In genomic region chr20:21301940-21302644, GRCh38 we compare ENCODE assay signal across 9 cellular contexts. TPM values are rescaled to one million over a fixed set of nuclear protein-coding genes. Genes with fewer than 3 reads are reported as not detected.
DNase-seq lines count a peak whose midpoint lies in the region; ATAC-seq and TF ChIP-seq lines count a peak whose summit lies in the region.
"Had no signal": no experiment of that assay in that cellular context is flagged by ENCODE, and none has a peak within 500 bp of the region (broad histone marks: within the 10 kb centered on the region; RNA-seq: fewer than 3 reads in every experiment).

No MANE protein-coding gene starts in this region.

- no peak overlapping the region for H2BK15ac ChIP-seq in mesendoderm (replicated peaks; ENCODE audit: low read depth)

- DNase-seq in left ventricle myocardium inferior (no peak), cardiac septum (ENCODE audit: low spot score) (no peak), body of pancreas (no peak), mesendoderm (peak; percentile 33), vagina (ENCODE audit: extremely low spot score in 2 of 2) (no peak), activated gamma-delta T cell treated with Interleukin-2 at 50 U/mL for 16 hours (no peak), GM20000 (ENCODE audit: low spot score) (no peak)
- DNase-seq: NCI-H524 treated with DMSO at 0.1 percent for 48 hours had no signal

- no peak overlapping the region for H3K4ac ChIP-seq in mesendoderm (ENCODE audit: low read depth, low read length)

- H3K18ac ChIP-seq in mesendoderm (ENCODE audit: low read length), result no peak overlapping the region

- no peaks in the 10 kb centered on the region for H3K36me3 ChIP-seq in left ventricle myocardium inferior
- H3K36me3 ChIP-seq in body of pancreas (replicated peaks in 1 of 2; ENCODE audit: insufficient read depth in 1 of 2, low read depth in 2 of 2), result no peaks in the 10 kb centered on the region
- no peaks in the 10 kb centered on the region for H3K36me3 ChIP-seq in mesendoderm (ENCODE audit: control insufficient read depth, insufficient read depth, low read length)
- H3K36me3 ChIP-seq in vagina, result no peaks in the 10 kb centered on the region

- H3K79me1 ChIP-seq in mesendoderm (ENCODE audit: low read length), result no peaks in the 10 kb centered on the region

- no peak overlapping the region for H2BK120ac ChIP-seq in mesendoderm (ENCODE audit: low read depth, low read length)

- H3K56ac ChIP-seq in mesendoderm (ENCODE audit: low read length), result peak overlapping the region; percentile 79

- H3K27me3 ChIP-seq in left ventricle myocardium inferior (ENCODE audit: low read depth) (no peaks in the 10 kb centered on the region), body of pancreas (no peaks in the 10 kb centered on the region), mesendoderm (ENCODE audit: insufficient read depth, low read length, poor library complexity) (no peaks in the 10 kb centered on the region), vagina (no peaks in the 10 kb centered on the region)

- H2BK5ac ChIP-seq in mesendoderm (ENCODE audit: low read length), result no peak overlapping the region

- H4K8ac ChIP-seq in mesendoderm (ENCODE audit: low read depth, low read length), result no peak overlapping the region

- H3K27ac ChIP-seq in left ventricle myocardium inferior (replicated peaks) (peak overlapping the region; percentile 97), body of pancreas (peak overlapping the region in 3 of 4 donors; percentile 81 to 98 (median 96)), mesendoderm (ENCODE audit: low read depth, low read length) (no peak overlapping the region), vagina (peak overlapping the region; percentile 94)

- peaks cover 20% of the 10 kb centered on the region for H3K79me2 ChIP-seq in mesendoderm (ENCODE audit: control insufficient read depth, insufficient read depth, low read length)

- H3K9me3 ChIP-seq in left ventricle myocardium inferior (replicated peaks) (no peaks in the 10 kb centered on the region), body of pancreas (no peaks in the 10 kb centered on the region), vagina (no peaks in the 10 kb centered on the region)

- TF ChIP-seq POLR2A in body of pancreas (IDR thresholded peaks at IDR 0.05) (no peak), vagina (IDR thresholded peaks at IDR 0.05) (no peak)

- WGBS in body of pancreas, 2 donors, result 54 to 55% methylated on average over 9 of the region's 9 CpGs
- no CpG with 5 or more reads among the region's 9 CpGs for WGBS in mesendoderm (ENCODE audit: extremely low coverage, insufficient coverage, low lambda C conversion rate)

- no peak for ATAC-seq in body of pancreas
- no peak for ATAC-seq in GM19397 (IDR thresholded peaks at IDR 0.05; ENCODE audit: unreplicated experiment)

- peaks cover 31% of the 10 kb centered on the region for H3K4me1 ChIP-seq in left ventricle myocardium inferior
- peaks cover 14% of the 10 kb centered on the region for H3K4me1 ChIP-seq in body of pancreas
- H3K4me1 ChIP-seq in mesendoderm (ENCODE audit: control insufficient read depth, low read depth, low read length), result peaks cover 2% of the 10 kb centered on the region
- H3K4me1 ChIP-seq in vagina, result peaks cover 24% of the 10 kb centered on the region

- H4K5ac ChIP-seq in mesendoderm (ENCODE audit: low read length), result peak overlapping the region; percentile 3

- no peak overlapping the region for H2AK5ac ChIP-seq in mesendoderm (ENCODE audit: low read length)

- no peak for TF ChIP-seq CTCF in left ventricle myocardium inferior (IDR thresholded peaks at IDR 0.05; ENCODE audit: borderline replicate concordance)
- no peak for TF ChIP-seq CTCF in body of pancreas (IDR thresholded peaks at IDR 0.05)
- no peak for TF ChIP-seq CTCF in vagina (IDR thresholded peaks at IDR 0.05)
- no peak for TF ChIP-seq CTCF in GM20000 (IDR thresholded peaks at IDR 0.05; ENCODE audit: extremely low read depth, missing control alignments)

- peak overlapping the region; percentile 78 for H3K9ac ChIP-seq in mesendoderm (ENCODE audit: low read length)

- H3K4me2 ChIP-seq in mesendoderm (ENCODE audit: low read length), result peak overlapping the region; percentile 64

- H3K4me3 ChIP-seq in left ventricle myocardium inferior (peak overlapping the region; percentile 91), body of pancreas (peak overlapping the region in 1 of 2 donors; percentile 64), mesendoderm (ENCODE audit: low read length) (peak overlapping the region; percentile 43), vagina (peak overlapping the region; percentile 77 to 100)

- no peak overlapping the region for H3K23ac ChIP-seq in mesendoderm (ENCODE audit: low read length)

- intact Hi-C loops in left ventricle myocardium inferior (cut with micrococcal nuclease) (no loop called here), cardiac septum (cut with DNase I) (loop anchor here (2.0 to 5.0 kb wide), 2 partner anchors 95 to 177 kb away; partner anchors contain the start of gene NKX2-4), body of pancreas (cut with DNase I) (no loop called here), vagina (cut with DNase I) (no loop called here)

RNA-seq across cellular contexts. Expression of gene XRN2, which starts 1.0 kb away (rescaled TPM):
- total RNA-seq in left ventricle myocardium inferior (33.7 TPM), cardiac septum (33.4 TPM), body of pancreas (10 to 100 TPM; 26.0 to 32.9 TPM), vagina (46.4 TPM)
- polyA plus RNA-seq in mesendoderm (2013, experiment 1 of 2), result 108 TPM
- 108 TPM for polyA plus RNA-seq in mesendoderm (2013, experiment 2 of 2)
